In the genomic region with DNA sequence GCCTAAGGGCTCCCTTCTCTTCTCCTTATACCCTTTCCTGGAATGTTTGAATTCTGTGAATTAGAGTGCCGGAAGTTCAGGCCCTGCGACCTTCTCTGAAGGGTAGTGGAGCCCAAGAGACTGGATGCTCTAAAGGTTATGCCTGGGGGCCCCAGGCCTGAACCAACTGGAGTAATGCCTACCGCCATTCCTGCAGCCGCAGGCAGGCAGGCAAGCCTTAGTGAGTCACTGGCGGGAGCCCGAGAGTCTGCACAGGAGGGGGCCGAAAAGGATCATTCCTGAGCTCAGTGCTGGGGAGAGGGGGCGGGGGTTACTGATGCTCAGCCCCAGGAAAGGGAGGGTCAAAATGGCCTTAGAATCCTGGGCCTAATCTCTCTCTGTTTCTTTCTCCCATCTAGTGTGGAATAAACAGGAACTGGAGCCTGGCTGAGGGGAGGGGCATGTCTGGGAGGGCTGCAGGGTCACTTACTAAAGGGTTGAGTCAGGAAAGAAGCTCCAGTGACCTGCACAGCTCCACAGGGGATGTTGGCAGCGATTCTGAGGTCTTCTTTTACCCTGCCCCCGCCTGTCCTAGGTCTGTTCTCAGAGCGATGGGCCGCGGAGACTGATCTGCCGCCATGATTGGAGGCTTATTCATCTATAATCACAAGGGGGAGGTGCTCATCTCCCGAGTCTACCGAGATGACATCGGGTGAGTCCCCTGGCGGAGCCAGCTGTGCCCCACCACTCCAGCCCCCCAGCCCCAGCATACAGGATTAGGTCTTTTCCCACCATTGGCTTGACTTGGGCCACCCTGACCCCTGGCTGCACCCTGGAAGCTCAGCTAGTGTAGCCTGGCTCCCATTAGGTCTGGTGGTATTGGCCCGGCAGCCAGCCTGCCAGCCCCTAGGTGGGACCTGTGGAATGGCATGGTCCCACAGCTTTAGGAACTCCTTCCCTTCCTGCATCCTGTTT, we compare ENCODE assay signal across 8 cellular contexts. TPM values are rescaled to one million over a fixed set of nuclear protein-coding genes. Genes with fewer than 3 reads are reported as not detected.
DNase-seq lines count a peak whose midpoint lies in the region; ATAC-seq and TF ChIP-seq lines count a peak whose summit lies in the region.

No MANE protein-coding gene starts in this region.

- TF ChIP-seq EP300 in gastroesophageal sphincter (IDR thresholded peaks at IDR 0.05) = no peak

- no peak overlapping the region for H4K91ac ChIP-seq in neuronal stem cell (ENCODE audit: low read depth, low read length, poor library complexity)

- TF ChIP-seq CTCF in KMS-11 (conservative IDR thresholded peaks at IDR 0.05; ENCODE audit: low read depth, low read length) = no peak
- no peak for TF ChIP-seq CTCF in activated CD8-positive, alpha-beta T cell treated with anti-CD3 and anti-CD28 coated beads for 36 hours (IDR thresholded peaks at IDR 0.05)
- TF ChIP-seq CTCF in gastroesophageal sphincter (IDR thresholded peaks at IDR 0.05) = peak in 2 of 4 experiments; percentile 4 to 9

- H2AFZ ChIP-seq in KMS-11 (ENCODE audit: low read depth) (no peak overlapping the region), neuronal stem cell (ENCODE audit: low read length) (peak overlapping the region; percentile 79)

- H3K4me1 ChIP-seq in CD8-positive, alpha-beta memory T cell (ENCODE audit: insufficient read depth, low read length) = peaks cover 25% of the 10 kb centered on the region
- H3K4me1 ChIP-seq in KMS-11 (ENCODE audit: low read depth, poor library complexity, severe bottlenecking) (peaks cover 17% of the 10 kb centered on the region), gastroesophageal sphincter (peaks cover 3 to 62% (median 25%) of the 10 kb centered on the region in 3 donors), neuronal stem cell (ENCODE audit: control insufficient read depth in 2 of 2, insufficient read depth in 1 of 2, low read depth in 1 of 2, low read length in 2 of 2) (peaks cover 15 to 18% of the 10 kb centered on the region in 2 donors)

- no peak overlapping the region for H3K14ac ChIP-seq in neuronal stem cell (ENCODE audit: low read length)

- no peak overlapping the region for H2BK15ac ChIP-seq in neuronal stem cell (ENCODE audit: low read length)

- H3K79me1 ChIP-seq in neuronal stem cell (ENCODE audit: low read depth, low read length) = peaks cover 9% of the 10 kb centered on the region

- H2AK5ac ChIP-seq in neuronal stem cell (ENCODE audit: low read depth, low read length) = peak overlapping the region; percentile 36

- intact Hi-C loops in activated CD8-positive, alpha-beta T cell treated with anti-CD3 and anti-CD28 coated beads for 36 hours (cut with micrococcal nuclease) = no loop called here

- no peak overlapping the region for H4K8ac ChIP-seq in neuronal stem cell (ENCODE audit: low read depth, low read length)

- CTCF ChIA-PET in CD8-positive, alpha-beta memory T cell (lab: Charles Lee) = interaction anchor here (1.0 kb wide), 1 partner anchor 73 kb away, joined by 3 read pairs; a partner anchor contains a TSS
- CTCF ChIA-PET in activated CD8-positive, alpha-beta T cell treated with anti-CD3 and anti-CD28 coated beads for 36 hours (lab: Charles Lee) = interaction anchor here (0.9 to 1.3 kb wide), 3 partner anchors 27 to 73 kb away, joined by 3 to 5 read pairs (median 4); a partner anchor contains a TSS

- ATAC-seq in activated CD8-positive, alpha-beta T cell treated with anti-CD3 and anti-CD28 coated beads for 36 hours = no peak
- ATAC-seq in gastroesophageal sphincter (peak; percentile 66), GM21576 (IDR thresholded peaks at IDR 0.05; ENCODE audit: unreplicated experiment) (no peak), GM18868 (IDR thresholded peaks at IDR 0.05; ENCODE audit: unreplicated experiment) (no peak), HG03354 (IDR thresholded peaks at IDR 0.05; ENCODE audit: poor library complexity, severe bottlenecking, unreplicated experiment) (no peak)

- H3K4me3 Mint-ChIP-seq in CD8-positive, alpha-beta memory T cell = peak overlapping the region; percentile 66 to 97 (median 92)
- peak overlapping the region; percentile 85 for H3K4me3 Mint-ChIP-seq in activated CD8-positive, alpha-beta T cell treated with anti-CD3 and anti-CD28 coated beads for 36 hours

- peaks cover 0 to 1% of the 10 kb centered on the region in 2 donors for H3K27me3 Mint-ChIP-seq in CD8-positive, alpha-beta memory T cell
- H3K27me3 Mint-ChIP-seq in activated CD8-positive, alpha-beta T cell treated with anti-CD3 and anti-CD28 coated beads for 36 hours = no peaks in the 10 kb centered on the region

- 0 to 14% methylated on average over 3 to 11 of the region's 19 CpGs for WGBS in gastroesophageal sphincter (ENCODE audit: low coverage in 1 of 2), 2 donors
- no CpG with 5 or more reads among the region's 19 CpGs for WGBS in neuronal stem cell (ENCODE audit: extremely low coverage in 2 of 2, insufficient read length in 2 of 2, insufficient replicate concordance in 1 of 2), 2 donors

- H3K9me3 Mint-ChIP-seq in CD8-positive, alpha-beta memory T cell = no peaks in the 10 kb centered on the region
- H3K9me3 Mint-ChIP-seq in activated CD8-positive, alpha-beta T cell treated with anti-CD3 and anti-CD28 coated beads for 36 hours = no peaks in the 10 kb centered on the region

- H2BK120ac ChIP-seq in neuronal stem cell (ENCODE audit: low read depth, low read length) = no peak overlapping the region

- H3K4me2 ChIP-seq in KMS-11 (peak overlapping the region; percentile 98; the same call in 1 of the 2 replicates), neuronal stem cell (ENCODE audit: insufficient read depth, low read length, poor library complexity, severe bottlenecking) (peak overlapping the region; percentile 92)

- H3K4me1 Mint-ChIP-seq in CD8-positive, alpha-beta memory T cell = peaks cover 32 to 48% (median 44%) of the 10 kb centered on the region in 3 donors
- H3K4me1 Mint-ChIP-seq in activated CD8-positive, alpha-beta T cell treated with anti-CD3 and anti-CD28 coated beads for 36 hours (ENCODE audit: low read depth) = peaks cover 29% of the 10 kb centered on the region

- no peaks in the 10 kb centered on the region for H3K9me3 ChIP-seq in CD8-positive, alpha-beta memory T cell (ENCODE audit: low read length)
- H3K9me3 ChIP-seq in gastroesophageal sphincter (no peaks in the 10 kb centered on the region), neuronal stem cell (replicated peaks in 1 of 2; ENCODE audit: control insufficient read depth in 2 of 2, insufficient read depth in 1 of 2, low read depth in 1 of 2, low read length in 2 of 2) (no peaks in the 10 kb centered on the region)

- H4K20me1 ChIP-seq in KMS-11 (ENCODE audit: insufficient read depth) = no peaks in the 10 kb centered on the region

- H3K36me3 ChIP-seq in CD8-positive, alpha-beta memory T cell (ENCODE audit: insufficient read depth, low read length) = peaks cover 37% of the 10 kb centered on the region
- H3K36me3 ChIP-seq in KMS-11 (ENCODE audit: insufficient read depth) (peaks cover 3% of the 10 kb centered on the region; the same call in 1 of the 2 replicates), gastroesophageal sphincter (peaks cover 4 to 60% of the 10 kb centered on the region in 2 donors), neuronal stem cell (replicated peaks in 1 of 2; ENCODE audit: control insufficient read depth in 2 of 2, insufficient read depth in 2 of 2, low read length in 2 of 2) (peaks cover 42 to 64% of the 10 kb centered on the region in 2 donors)

- DNase-seq in CD8-positive, alpha-beta memory T cell = no peak
- no peak for DNase-seq in activated CD8-positive, alpha-beta T cell treated with anti-CD3 and anti-CD28 coated beads for 36 hours
- DNase-seq in neuronal stem cell (ENCODE audit: low spot score) = peak; percentile 87

- H3K9ac ChIP-seq in KMS-11 = no peak overlapping the region
- H3K9ac ChIP-seq in neuronal stem cell (ENCODE audit: low read depth, low read length, poor library complexity) = peak overlapping the region; percentile 32

- peak overlapping the region; percentile 94 for H3K18ac ChIP-seq in neuronal stem cell (ENCODE audit: low read length)

- H2BK12ac ChIP-seq in neuronal stem cell (ENCODE audit: low read length) = no peak overlapping the region

- no peaks in the 10 kb centered on the region for H3K27me3 ChIP-seq in CD8-positive, alpha-beta memory T cell (ENCODE audit: insufficient read depth, low read length, poor library complexity, severe bottlenecking)
- no peaks in the 10 kb centered on the region for H3K27me3 ChIP-seq in KMS-11 (ENCODE audit: insufficient read depth, low read depth)
- no peaks in the 10 kb centered on the region for H3K27me3 ChIP-seq in gastroesophageal sphincter
- no peaks in the 10 kb centered on the region for H3K27me3 ChIP-seq in neuronal stem cell (ENCODE audit: control insufficient read depth in 3 of 3, insufficient read depth in 3 of 3, low read depth in 1 of 3, low read length in 3 of 3)

- POLR2A ChIA-PET in CD8-positive, alpha-beta memory T cell (lab: Charles Lee) = interaction anchor here (1.0 kb wide), 2 partner anchors 9 to 42 kb away, joined by 3 to 5 read pairs; a partner anchor contains a TSS
- POLR2A ChIA-PET in activated CD8-positive, alpha-beta T cell treated with anti-CD3 and anti-CD28 coated beads for 36 hours (lab: Charles Lee) = interaction anchor here (0.6 to 1.2 kb wide), 2 partner anchors 9 to 30 kb away, joined by 4 to 7 read pairs; a partner anchor contains a TSS

- no peak overlapping the region for H3K4ac ChIP-seq in neuronal stem cell (ENCODE audit: low read length)

- peak overlapping the region in 6 of 8 donors; percentile 3 to 88 (median 50) for H3K27ac Mint-ChIP-seq in CD8-positive, alpha-beta memory T cell
- peak overlapping the region; percentile 34 for H3K27ac Mint-ChIP-seq in activated CD8-positive, alpha-beta T cell treated with anti-CD3 and anti-CD28 coated beads for 36 hours

- H3K23ac ChIP-seq in neuronal stem cell (ENCODE audit: low read depth, low read length, poor library complexity) = no peak overlapping the region

- H2BK5ac ChIP-seq in neuronal stem cell (ENCODE audit: low read length) = no peak overlapping the region

- H3K36me3 Mint-ChIP-seq in CD8-positive, alpha-beta memory T cell = peaks cover 0 to 62% (median 18%) of the 10 kb centered on the region in 3 donors
- H3K36me3 Mint-ChIP-seq in activated CD8-positive, alpha-beta T cell treated with anti-CD3 and anti-CD28 coated beads for 36 hours (ENCODE audit: low read depth) = peaks cover 34% of the 10 kb centered on the region

- peak overlapping the region; percentile 88 for H3K27ac ChIP-seq in CD8-positive, alpha-beta memory T cell (ENCODE audit: low read depth, low read length)
- no peak overlapping the region for H3K27ac ChIP-seq in KMS-11
- H3K27ac ChIP-seq in gastroesophageal sphincter = peak overlapping the region; percentile 41 to 98 (median 92)
- H3K27ac ChIP-seq in neuronal stem cell (replicated peaks; ENCODE audit: low read length) = peak overlapping the region; percentile 88

- no peak for TF ChIP-seq POLR2A in gastroesophageal sphincter (IDR thresholded peaks at IDR 0.05)

- H3K4me3 ChIP-seq in CD8-positive, alpha-beta memory T cell (ENCODE audit: low read length) = peak overlapping the region; percentile 88
- H3K4me3 ChIP-seq in KMS-11 (IDR thresholded peaks at IDR 0.05; ENCODE audit: insufficient read depth, low read depth, low read length) = no peak overlapping the region
- peak overlapping the region; percentile 60 to 97 for H3K4me3 ChIP-seq in gastroesophageal sphincter
- H3K4me3 ChIP-seq in neuronal stem cell (ENCODE audit: low read length in 2 of 2) = peak overlapping the region; percentile 62 to 99

- H3K79me2 ChIP-seq in KMS-11 (ENCODE audit: insufficient read depth, low read depth) = peaks cover 18% of the 10 kb centered on the region

RNA-seq across cellular contexts. Expression of a gene that starts 2.0 kb away (rescaled TPM):
- 100 to 1,000 TPM; 268 to 270 TPM for total RNA-seq in CD8-positive, alpha-beta memory T cell
- polyA plus RNA-seq in CD8-positive, alpha-beta memory T cell = 265 TPM
- 100 to 1,000 TPM; 211 to 223 TPM for total RNA-seq in activated CD8-positive, alpha-beta T cell treated with anti-CD3 and anti-CD28 coated beads for 36 hours
- 100 to 1,000 TPM; 234 to 322 (median 288) TPM for total RNA-seq in gastroesophageal sphincter
- polyA plus RNA-seq in neuronal stem cell (2013, experiment 1 of 2) = 199 TPM
- 192 TPM for polyA plus RNA-seq in neuronal stem cell (2013, experiment 2 of 2)

RNA-seq across cellular contexts. Expression of a gene that starts 9.3 kb away (rescaled TPM):
- total RNA-seq in CD8-positive, alpha-beta memory T cell = 10 to 100 TPM; 70.8 to 70.9 TPM
- 54.5 TPM for polyA plus RNA-seq in CD8-positive, alpha-beta memory T cell
- 10 to 100 TPM; 61.3 to 68.7 TPM for total RNA-seq in activated CD8-positive, alpha-beta T cell treated with anti-CD3 and anti-CD28 coated beads for 36 hours
- 10 to 100 TPM; 31.8 to 54.9 (median 39.5) TPM for total RNA-seq in gastroesophageal sphincter
- polyA plus RNA-seq in neuronal stem cell (2013, experiment 1 of 2) = 17.7 TPM
- 16.0 TPM for polyA plus RNA-seq in neuronal stem cell (2013, experiment 2 of 2)

RNA-seq across cellular contexts. Expression of a gene that starts 21.5 kb away (rescaled TPM):
- 10 to 100 TPM; 38.5 to 44.0 TPM for total RNA-seq in CD8-positive, alpha-beta memory T cell
- polyA plus RNA-seq in CD8-positive, alpha-beta memory T cell = 15.4 TPM
- total RNA-seq in activated CD8-positive, alpha-beta T cell treated with anti-CD3 and anti-CD28 coated beads for 36 hours = 10 to 100 TPM; 21.2 to 25.9 TPM
- total RNA-seq in gastroesophageal sphincter = 100 to 1,000 TPM in 1 of 4 donors, 10 to 100 TPM in 3; 56.8 to 117 (median 66.4) TPM
- 47.4 TPM for polyA plus RNA-seq in neuronal stem cell (2013, experiment 1 of 2)
- 46.8 TPM for polyA plus RNA-seq in neuronal stem cell (2013, experiment 2 of 2)

RNA-seq across cellular contexts. Expression of a gene that starts 41.5 kb away (rescaled TPM):
- total RNA-seq in CD8-positive, alpha-beta memory T cell = 10 to 100 TPM; 74.8 to 83.9 TPM
- polyA plus RNA-seq in CD8-positive, alpha-beta memory T cell = 51.6 TPM
- total RNA-seq in activated CD8-positive, alpha-beta T cell treated with anti-CD3 and anti-CD28 coated beads for 36 hours = 10 to 100 TPM; 59.9 to 64.0 TPM
- total RNA-seq in gastroesophageal sphincter = 10 to 100 TPM; 36.2 to 49.2 (median 44.3) TPM
- 31.0 TPM for polyA plus RNA-seq in neuronal stem cell (2013, experiment 1 of 2)
- polyA plus RNA-seq in neuronal stem cell (2013, experiment 2 of 2) = 31.6 TPM

RNA-seq across cellular contexts. Expression of a gene that starts 52.7 kb away (rescaled TPM):
- under 1 TPM in 1 of 2 experiments, not detected in 1; 0.11 TPM for total RNA-seq in CD8-positive, alpha-beta memory T cell
- not detected for polyA plus RNA-seq in CD8-positive, alpha-beta memory T cell
- not detected for total RNA-seq in activated CD8-positive, alpha-beta T cell treated with anti-CD3 and anti-CD28 coated beads for 36 hours
- under 1 TPM in 2 of 4 donors, not detected in 2; 0.10 to 0.54 TPM for total RNA-seq in gastroesophageal sphincter
- polyA plus RNA-seq in neuronal stem cell (2013, experiment 1 of 2) = 0.13 TPM
- polyA plus RNA-seq in neuronal stem cell (2013, experiment 2 of 2) = 0.21 TPM
